19 cellular contexts compared by ENCODE assay signal in the genomic region with DNA sequence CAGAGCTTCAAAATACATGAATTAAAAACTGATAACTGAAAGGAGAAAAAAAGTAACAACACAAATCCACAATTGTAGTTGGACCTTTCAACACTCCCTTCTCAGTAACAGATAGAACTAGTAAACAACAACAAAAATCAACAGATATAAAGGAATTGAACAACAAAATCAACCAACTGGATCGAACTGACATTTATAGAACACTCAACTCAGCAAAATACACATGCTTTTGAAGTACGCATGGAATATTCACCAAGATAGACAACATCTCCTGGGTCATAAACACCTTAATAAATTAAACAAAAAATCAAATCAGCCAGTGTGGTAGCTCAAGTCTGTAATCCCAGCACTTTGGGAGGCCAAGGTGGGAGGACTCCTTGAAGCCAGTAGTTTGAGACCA.
"Had no signal": no experiment of that assay in that cellular context is flagged by ENCODE, and none has a peak within 500 bp of the region (broad histone marks: within the 10 kb centered on the region; RNA-seq: fewer than 3 reads in every experiment).

No MANE protein-coding gene starts in this region.

- H3K27ac ChIP-seq: brain microvascular endothelial cell, stomach, testis had no signal

- H3K9me3 Mint-ChIP-seq: activated naive CD8-positive, alpha-beta T cell treated with anti-CD3 and anti-CD28 coated beads, Interleukin-2, amount 10 ng/mL, durations not matched to agents 7 days and 5 days; naive thymus-derived CD8-positive, alpha-beta T cell; type B pancreatic cell had no signal

- H3K27ac Mint-ChIP-seq: activated CD4-positive, alpha-beta T cell treated with anti-CD3 and anti-CD28 coated beads for 36 hours; activated naive CD8-positive, alpha-beta T cell treated with anti-CD3 and anti-CD28 coated beads, Interleukin-2, amount 10 ng/mL, durations not matched to agents 7 days and 5 days; type B pancreatic cell had no signal

- H3K9me3 ChIP-seq: stomach, testis had no signal

- FAIRE-seq: TTC549 had no signal

- DNase-seq: activated CD4-positive, alpha-beta T cell treated with anti-CD3 and anti-CD28 coated beads for 36 hours; activated CD4-positive, alpha-beta T cell treated with anti-CD3 and anti-CD28 coated beads, Interleukin-2, amount 50 U/mL, for 48 hours; activated naive CD4-positive, alpha-beta T cell; activated naive CD8-positive, alpha-beta T cell treated with anti-CD3 and anti-CD28 coated beads, Interleukin-2, amount 10 ng/mL, durations not matched to agents 7 days and 5 days; brain microvascular endothelial cell; cerebellar nuclear complex; dermis blood vessel endothelial cell; effector memory CD4-positive, alpha-beta T cell; mesendoderm; naive thymus-derived CD8-positive, alpha-beta T cell; nucleus accumbens; posterior cingulate gyrus; retina; stimulated activated CD4-positive, alpha-beta T cell treated with anti-CD3 and anti-CD28 coated beads, Interleukin-12 subunit alpha, Interleukin-12 subunit beta, amount 100 ng/mL, for 4 hours; stimulated activated CD4-positive, alpha-beta T cell treated with anti-CD3 and anti-CD28 coated beads, Interleukin-1b, Interleukin-23, amount 100 ng/mL, for 48 hours; stomach; testis had no signal

- H3K4me3 ChIP-seq: stomach, testis had no signal

- H3K4me3 Mint-ChIP-seq: activated CD4-positive, alpha-beta T cell treated with anti-CD3 and anti-CD28 coated beads for 36 hours; activated naive CD8-positive, alpha-beta T cell treated with anti-CD3 and anti-CD28 coated beads, Interleukin-2, amount 10 ng/mL, durations not matched to agents 7 days and 5 days; naive thymus-derived CD8-positive, alpha-beta T cell; type B pancreatic cell had no signal

- H3K27me3 ChIP-seq: brain microvascular endothelial cell, stomach, testis had no signal

- H3K27me3 Mint-ChIP-seq: activated CD4-positive, alpha-beta T cell treated with anti-CD3 and anti-CD28 coated beads for 36 hours; activated naive CD8-positive, alpha-beta T cell treated with anti-CD3 and anti-CD28 coated beads, Interleukin-2, amount 10 ng/mL, durations not matched to agents 7 days and 5 days; naive thymus-derived CD8-positive, alpha-beta T cell; type B pancreatic cell had no signal

- H3K4me1 ChIP-seq: testis had no signal

- ATAC-seq: activated CD4-positive, alpha-beta T cell treated with anti-CD3 and anti-CD28 coated beads for 36 hours; naive thymus-derived CD8-positive, alpha-beta T cell had no signal
